In genomic region chr15:82395788-82396187, GRCh38 we compare ENCODE assay signal across 1 cellular context. TPM values are rescaled to one million over a fixed set of nuclear protein-coding genes. Genes with fewer than 3 reads are reported as not detected.
"Had no signal": no experiment of that assay in that cellular context is flagged by ENCODE, and none has a peak within 500 bp of the region (broad histone marks: within the 10 kb centered on the region; RNA-seq: fewer than 3 reads in every experiment).

No MANE protein-coding gene starts in this region.

RNA-seq across cellular contexts. Expression of gene GOLGA6L10, which starts 46.5 kb away (rescaled TPM):
- polyA plus RNA-seq: GM23248 had no signal
